In the genomic region with DNA sequence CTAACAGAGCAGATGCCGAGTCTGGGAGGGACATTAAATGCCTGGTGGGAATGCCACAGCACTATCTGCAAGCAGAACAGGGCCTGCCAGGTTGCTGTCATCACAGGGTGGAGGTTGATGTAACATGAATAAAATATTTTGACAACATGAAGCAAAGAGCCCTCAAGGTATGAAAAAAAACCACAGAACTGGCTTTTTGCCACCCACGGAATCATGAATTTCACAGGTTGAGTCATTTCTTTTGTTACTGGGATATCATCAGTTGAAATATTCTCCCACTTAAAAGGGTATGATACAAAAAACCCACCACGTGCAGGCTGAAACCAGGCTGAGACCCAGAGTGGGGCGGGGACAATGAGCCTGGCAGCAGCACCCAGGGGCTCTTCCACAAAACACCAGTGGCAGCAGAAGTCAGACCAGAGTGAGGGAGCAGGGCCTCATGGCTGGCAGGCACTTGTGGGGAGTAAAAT, we compare ENCODE assay signal across 9 cellular contexts.
DNase-seq lines count a peak whose midpoint lies in the region; ATAC-seq and TF ChIP-seq lines count a peak whose summit lies in the region.
"Had no signal": no experiment of that assay in that cellular context is flagged by ENCODE, and none has a peak within 500 bp of the region (broad histone marks: within the 10 kb centered on the region; RNA-seq: fewer than 3 reads in every experiment).

No MANE protein-coding gene starts in this region.

- H3K27ac Mint-ChIP-seq in stimulated activated naive B cell treated with anti-CD40 and anti-IgM and Interleukin-4, amounts not matched to agents 10 μg/mL and 1 μg/mL and 100 μg/mL, for 72 hours, result no peak overlapping the region

- no peaks in the 10 kb centered on the region for H3K27me3 Mint-ChIP-seq in stimulated activated naive B cell treated with anti-CD40 and anti-IgM and Interleukin-4, amounts not matched to agents 10 μg/mL and 1 μg/mL and 100 μg/mL, for 72 hours

- H3K4me3 Mint-ChIP-seq in stimulated activated naive B cell treated with anti-CD40 and anti-IgM and Interleukin-4, amounts not matched to agents 10 μg/mL and 1 μg/mL and 100 μg/mL, for 72 hours, result no peak overlapping the region

- no peaks in the 10 kb centered on the region for H3K9me3 Mint-ChIP-seq in stimulated activated naive B cell treated with anti-CD40 and anti-IgM and Interleukin-4, amounts not matched to agents 10 μg/mL and 1 μg/mL and 100 μg/mL, for 72 hours

- H3K4me1 Mint-ChIP-seq in stimulated activated naive B cell treated with anti-CD40 and anti-IgM and Interleukin-4, amounts not matched to agents 10 μg/mL and 1 μg/mL and 100 μg/mL, for 72 hours, result peaks cover 6 to 10% of the 10 kb centered on the region in 2 donors

- peak; percentile 73 for ATAC-seq in SK-N-SH treated with all-trans-retinoic acid at 6 μM for 48 hours
- ATAC-seq in stimulated activated naive B cell treated with anti-CD40 and anti-IgM and Interleukin-4, amounts not matched to agents 10 μg/mL and 1 μg/mL and 100 μg/mL, for 72 hours (replicated peaks), result peak; percentile 25 to 45
- ATAC-seq in GM21381 (IDR thresholded peaks at IDR 0.05; ENCODE audit: unreplicated experiment), result no peak
- no peak for ATAC-seq in GM18520 (IDR thresholded peaks at IDR 0.05; ENCODE audit: unreplicated experiment)

- peak; percentile 15 to 39 for DNase-seq in activated CD4-positive, alpha-beta T cell treated with anti-CD3 and anti-CD28 coated beads, Interleukin-2, amount 50 U/mL, for 48 hours
- no peak for DNase-seq in activated CD4-positive, alpha-beta T cell treated with anti-CD3 and anti-CD28 coated beads, Interleukin-2, amount 50 U/mL, for 4 hours
- DNase-seq in foreskin melanocyte, result peak; percentile 12
- DNase-seq in stimulated activated naive B cell treated with anti-CD40 and anti-IgM and Interleukin-4, amounts not matched to agents 10 μg/mL and 1 μg/mL and 100 μg/mL, for 72 hours, result no peak
- DNase-seq in NCI-H187 treated with DMSO at 0.1 percent for 48 hours (lab: John Stamatoyannopoulos, UW), result no peak
- DNase-seq: BE2C had no signal

- peaks cover 0 to 4% of the 10 kb centered on the region in 2 donors for H3K36me3 Mint-ChIP-seq in stimulated activated naive B cell treated with anti-CD40 and anti-IgM and Interleukin-4, amounts not matched to agents 10 μg/mL and 1 μg/mL and 100 μg/mL, for 72 hours

TF ChIP-seq in SK-N-SH treated with all-trans-retinoic acid at 6 μM for 48 hours, 23 proteins besides CTCF, POLR2A, EP300 and RAD21:
- TF ChIP-seq TOX (CRISPR knock-in tag; IDR thresholded peaks at IDR 0.05; ENCODE audit: borderline replicate concordance) (no peak), ISL1 (CRISPR knock-in tag; IDR thresholded peaks at IDR 0.05) (peak; percentile 62)

Comparison
In these comparisons a context has a peak if more than half of its experiments do, and no peak if none do; other contexts are left out.
1. DNase-seq: peak in activated CD4-positive, alpha-beta T cell treated with anti-CD3 and anti-CD28 coated beads, Interleukin-2, amount 50 U/mL, for 48 hours (2 of 2) and foreskin melanocyte (single experiment); none in activated CD4-positive, alpha-beta T cell treated with anti-CD3 and anti-CD28 coated beads, Interleukin-2, amount 50 U/mL, for 4 hours (0 of 2), stimulated activated naive B cell treated with anti-CD40 and anti-IgM and Interleukin-4, amounts not matched to agents 10 μg/mL and 1 μg/mL and 100 μg/mL, for 72 hours (single experiment) and NCI-H187 treated with DMSO at 0.1 percent for 48 hours (single experiment).
2. ATAC-seq: peak in SK-N-SH treated with all-trans-retinoic acid at 6 μM for 48 hours (single experiment) and stimulated activated naive B cell treated with anti-CD40 and anti-IgM and Interleukin-4, amounts not matched to agents 10 μg/mL and 1 μg/mL and 100 μg/mL, for 72 hours (2 of 2); none in GM21381 (single experiment) and GM18520 (single experiment).